In the genomic region with DNA sequence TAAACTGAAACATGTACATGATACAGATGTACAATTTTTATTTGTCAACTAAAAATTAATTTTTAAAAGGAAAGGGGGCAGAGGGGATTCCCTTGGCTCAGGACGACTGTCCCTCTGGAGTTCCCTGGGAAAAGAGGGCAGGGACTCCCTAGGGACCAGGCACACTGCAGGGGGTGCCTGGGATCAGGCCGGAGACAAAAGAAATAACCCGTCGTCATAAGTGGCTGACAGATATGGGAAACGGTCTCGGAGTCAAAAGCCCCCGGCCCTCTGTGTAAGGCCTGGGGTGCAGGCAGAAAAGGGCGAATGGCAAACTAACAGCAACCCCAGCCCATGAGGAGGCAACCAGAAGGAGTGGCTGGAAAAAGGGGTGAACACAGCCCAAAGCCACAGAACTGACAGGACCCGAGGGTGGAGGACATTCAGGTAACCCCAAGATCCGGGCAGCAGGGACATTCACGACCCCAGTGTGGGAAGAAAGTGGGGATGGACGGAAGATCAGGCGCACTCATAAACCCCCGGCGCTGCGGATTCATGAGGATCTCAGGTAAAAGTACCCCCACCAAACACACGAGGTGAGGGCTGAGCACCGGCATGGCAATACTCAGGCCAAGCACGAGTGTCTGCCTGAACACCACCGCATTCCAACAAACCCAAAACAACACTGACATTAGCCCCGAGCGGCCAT, we compare ENCODE assay signal across 8 cellular contexts. TPM values are rescaled to one million over a fixed set of nuclear protein-coding genes. Genes with fewer than 3 reads are reported as not detected.
A peak's percentile ranks its signal among the peaks of the same experiment; 100 is the strongest.
DNase-seq lines count a peak whose midpoint lies in the region; ATAC-seq and TF ChIP-seq lines count a peak whose summit lies in the region.

No MANE protein-coding gene starts in this region.

- peak overlapping the region; percentile 65 for H3K27ac Mint-ChIP-seq in activated naive CD8-positive, alpha-beta T cell treated with anti-CD3 and anti-CD28 coated beads, Interleukin-2, amount 50 U/mL, for 24 hours
- H3K27ac Mint-ChIP-seq in endothelial cell (ENCODE audit: unreplicated experiment), result no peak overlapping the region

- intact Hi-C loops in left ventricle myocardium inferior (cut with micrococcal nuclease) (no loop called here), sciatic nerve (cut with DNase I) (no loop called here)

- H3K9me3 Mint-ChIP-seq in activated naive CD8-positive, alpha-beta T cell treated with anti-CD3 and anti-CD28 coated beads, Interleukin-2, amount 50 U/mL, for 24 hours, result no peaks in the 10 kb centered on the region
- H3K9me3 Mint-ChIP-seq in endothelial cell (ENCODE audit: unreplicated experiment), result no peaks in the 10 kb centered on the region

- H3K36me3 ChIP-seq in left ventricle myocardium inferior, result peaks cover 22% of the 10 kb centered on the region

- peaks cover 48% of the 10 kb centered on the region for H3K4me1 Mint-ChIP-seq in activated naive CD8-positive, alpha-beta T cell treated with anti-CD3 and anti-CD28 coated beads, Interleukin-2, amount 50 U/mL, for 24 hours
- H3K4me1 Mint-ChIP-seq in endothelial cell (ENCODE audit: unreplicated experiment), result peaks cover 54% of the 10 kb centered on the region

- TF ChIP-seq CTCF in left ventricle myocardium inferior (IDR thresholded peaks at IDR 0.05; ENCODE audit: borderline replicate concordance) (no peak), endothelial cell (IDR thresholded peaks at IDR 0.05; ENCODE audit: unreplicated experiment) (no peak)

- H3K4me3 Mint-ChIP-seq in activated naive CD8-positive, alpha-beta T cell treated with anti-CD3 and anti-CD28 coated beads, Interleukin-2, amount 50 U/mL, for 24 hours, result no peak overlapping the region
- H3K4me3 Mint-ChIP-seq in endothelial cell (ENCODE audit: unreplicated experiment), result no peak overlapping the region

- peaks cover 15% of the 10 kb centered on the region for H3K36me3 Mint-ChIP-seq in activated naive CD8-positive, alpha-beta T cell treated with anti-CD3 and anti-CD28 coated beads, Interleukin-2, amount 50 U/mL, for 24 hours (ENCODE audit: low read depth)
- H3K36me3 Mint-ChIP-seq in endothelial cell (ENCODE audit: low read depth, unreplicated experiment), result peaks cover 18% of the 10 kb centered on the region

- H3K27ac ChIP-seq in left ventricle myocardium inferior (replicated peaks), result peak overlapping the region; percentile 93

- H3K27me3 ChIP-seq in left ventricle myocardium inferior (ENCODE audit: low read depth), result no peaks in the 10 kb centered on the region

- no peaks in the 10 kb centered on the region for H3K27me3 Mint-ChIP-seq in activated naive CD8-positive, alpha-beta T cell treated with anti-CD3 and anti-CD28 coated beads, Interleukin-2, amount 50 U/mL, for 24 hours
- H3K27me3 Mint-ChIP-seq in endothelial cell (ENCODE audit: unreplicated experiment), result peaks cover 14% of the 10 kb centered on the region

- DNase-seq in ELF-1 (ENCODE audit: low read depth, low spot score), result peak; percentile 46
- no peak for DNase-seq in activated naive CD8-positive, alpha-beta T cell treated with anti-CD3 and anti-CD28 coated beads, Interleukin-2, amount 50 U/mL, for 24 hours
- DNase-seq in left ventricle myocardium inferior, result no peak
- peak; percentile 61 for DNase-seq in sciatic nerve (ENCODE audit: low spot score)
- no peak for DNase-seq in globus pallidus (ENCODE audit: low spot score)
- DNase-seq in 8988T, result no peak
- no peak for DNase-seq in endothelial cell (ENCODE audit: low spot score)

- H3K9me3 ChIP-seq in left ventricle myocardium inferior (replicated peaks), result no peaks in the 10 kb centered on the region

- peaks cover 93% of the 10 kb centered on the region for H3K4me1 ChIP-seq in left ventricle myocardium inferior

- no peak for ATAC-seq in activated naive CD8-positive, alpha-beta T cell treated with anti-CD3 and anti-CD28 coated beads, Interleukin-2, amount 50 U/mL, for 24 hours
- ATAC-seq in sciatic nerve (peak; percentile 2), esophagus mucosa (no peak)

- H3K4me3 ChIP-seq in left ventricle myocardium inferior, result peak overlapping the region; percentile 56

RNA-seq across cellular contexts. Expression of a gene that starts 6.7 kb away (rescaled TPM):
- total RNA-seq in left ventricle myocardium inferior (36.0 TPM), sciatic nerve (72.5 TPM), endothelial cell (ENCODE audit: unreplicated experiment) (59.2 TPM), esophagus mucosa (27.5 TPM)

Comparison
In these comparisons a context has a peak if more than half of its experiments do, and no peak if none do; other contexts are left out.
1. DNase-seq: peak in ELF-1 (single experiment) and sciatic nerve (single experiment); none in activated naive CD8-positive, alpha-beta T cell treated with anti-CD3 and anti-CD28 coated beads, Interleukin-2, amount 50 U/mL, for 24 hours (single experiment), left ventricle myocardium inferior (single experiment), globus pallidus (single experiment), 8988T (single experiment) and endothelial cell (single experiment).